ENCODE assay signal across 8 cellular contexts in the genomic region with DNA sequence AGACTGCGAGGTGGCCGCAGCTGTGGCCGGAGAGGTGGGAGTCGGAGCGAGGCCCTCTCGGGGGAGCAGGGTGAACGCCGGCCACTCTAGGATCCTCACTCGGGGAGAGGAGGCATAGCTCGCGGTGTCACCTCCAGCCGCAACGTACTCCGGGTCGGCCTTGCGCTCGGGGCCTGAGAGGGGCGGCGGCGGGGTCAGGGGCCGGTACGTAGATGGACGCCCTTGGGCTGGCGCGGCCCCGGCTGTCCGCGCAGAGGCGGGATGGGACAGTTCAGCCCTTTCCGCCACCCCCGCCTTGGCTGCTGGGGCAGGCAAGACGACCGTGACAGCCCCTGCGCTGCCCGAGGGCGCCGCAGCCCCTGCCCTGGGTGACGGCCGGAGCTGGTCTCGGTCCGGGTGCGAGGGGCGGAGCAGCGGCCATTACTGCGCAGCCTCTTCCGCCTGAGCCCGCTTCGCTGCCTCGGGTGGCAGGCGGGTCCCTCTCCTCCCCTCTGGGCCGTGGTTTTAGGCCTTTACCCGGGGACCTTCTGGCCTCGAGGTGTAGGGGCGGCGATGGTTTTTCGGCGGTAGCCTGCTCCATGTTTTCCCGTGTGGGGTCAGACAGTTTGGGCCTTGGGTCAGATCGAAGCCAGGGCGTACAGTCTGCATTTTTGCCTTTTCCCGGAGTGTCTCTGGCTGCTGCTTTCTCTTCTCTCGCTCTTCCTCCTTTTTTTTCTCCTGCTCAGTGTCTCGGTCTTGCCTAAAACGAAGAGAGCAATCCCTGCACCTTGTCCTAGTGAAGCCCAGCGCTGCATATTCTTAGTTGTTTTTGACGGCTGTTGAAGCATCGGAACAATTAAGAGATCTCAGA. TPM values are rescaled to one million over a fixed set of nuclear protein-coding genes. Genes with fewer than 3 reads are reported as not detected.
DNase-seq lines count a peak whose midpoint lies in the region; ATAC-seq and TF ChIP-seq lines count a peak whose summit lies in the region.

No MANE protein-coding gene starts in this region.

- no peak overlapping the region for H4K8ac ChIP-seq in mesendoderm (ENCODE audit: low read depth, low read length)

- no peaks in the 10 kb centered on the region for H3K36me3 ChIP-seq in ectodermal cell (ENCODE audit: control insufficient read depth, insufficient read depth, low read length)
- no peaks in the 10 kb centered on the region for H3K36me3 ChIP-seq in mesendoderm (ENCODE audit: control insufficient read depth, insufficient read depth, low read length)

- intact Hi-C loops in activated CD8-positive, alpha-beta T cell treated with anti-CD3 and anti-CD28 coated beads for 36 hours (cut with micrococcal nuclease) = no loop called here

- H3K4me1 Mint-ChIP-seq in activated CD8-positive, alpha-beta T cell treated with anti-CD3 and anti-CD28 coated beads for 36 hours (ENCODE audit: low read depth) = peaks cover 35% of the 10 kb centered on the region

- H3K4me3 Mint-ChIP-seq in activated CD8-positive, alpha-beta T cell treated with anti-CD3 and anti-CD28 coated beads for 36 hours = peak overlapping the region; percentile 93

- H2BK5ac ChIP-seq in mesendoderm (ENCODE audit: low read length) = peak overlapping the region; percentile 76

- CTCF ChIA-PET in activated CD8-positive, alpha-beta T cell treated with anti-CD3 and anti-CD28 coated beads for 36 hours (lab: Charles Lee) = interaction anchor here (0.7 to 2.8 kb wide), 21 partner anchors 9 to 249 kb away, joined by 3 to 22 read pairs (median 5); partner anchors contain the start of gene ECHDC1

- H3K9ac ChIP-seq in mesendoderm (ENCODE audit: low read length) = peak overlapping the region; percentile 76

- H2BK120ac ChIP-seq in mesendoderm (ENCODE audit: low read depth, low read length) = no peak overlapping the region

- peak overlapping the region; percentile 99 for H3K56ac ChIP-seq in mesendoderm (ENCODE audit: low read length)

- H3K27me3 Mint-ChIP-seq in activated CD8-positive, alpha-beta T cell treated with anti-CD3 and anti-CD28 coated beads for 36 hours = no peaks in the 10 kb centered on the region

- H2AK5ac ChIP-seq in mesendoderm (ENCODE audit: low read length) = no peak overlapping the region

- H3K18ac ChIP-seq in mesendoderm (ENCODE audit: low read length) = peak overlapping the region; percentile 77

- peak overlapping the region; percentile 68 for H3K4me3 ChIP-seq in ectodermal cell (ENCODE audit: insufficient read depth, low read depth, low read length)
- peak overlapping the region; percentile 47 for H3K4me3 ChIP-seq in mesendoderm (ENCODE audit: low read length)

- peaks cover 2% of the 10 kb centered on the region for H3K4me1 ChIP-seq in ectodermal cell (ENCODE audit: control insufficient read depth, insufficient read depth, low read length)
- no peaks in the 10 kb centered on the region for H3K4me1 ChIP-seq in mesendoderm (ENCODE audit: control insufficient read depth, low read depth, low read length)

- H3K27ac Mint-ChIP-seq in activated CD8-positive, alpha-beta T cell treated with anti-CD3 and anti-CD28 coated beads for 36 hours = peak overlapping the region; percentile 100

- H3K79me2 ChIP-seq in mesendoderm (ENCODE audit: control insufficient read depth, insufficient read depth, low read length) = peaks cover 32% of the 10 kb centered on the region

- H3K4ac ChIP-seq in mesendoderm (ENCODE audit: low read depth, low read length) = no peak overlapping the region

- H3K36me3 Mint-ChIP-seq in activated CD8-positive, alpha-beta T cell treated with anti-CD3 and anti-CD28 coated beads for 36 hours (ENCODE audit: low read depth) = peaks cover 7% of the 10 kb centered on the region

- peak overlapping the region; percentile 76 for H3K4me2 ChIP-seq in mesendoderm (ENCODE audit: low read length)

- POLR2A ChIA-PET in activated CD8-positive, alpha-beta T cell treated with anti-CD3 and anti-CD28 coated beads for 36 hours (lab: Charles Lee) = interaction anchor here (1.0 to 1.7 kb wide), 5 partner anchors 8 to 248 kb away, joined by 3 to 5 read pairs (median 5); no protein-coding TSS in a partner anchor

- 0% methylated on average over 67 of the region's 67 CpGs for WGBS in ectodermal cell, 2 experiments
- whole genome bisulfite sequencing in mesendoderm (ENCODE audit: extremely low coverage, insufficient coverage, low lambda C conversion rate) = no CpG with 5 or more reads among the region's 67 CpGs

- peaks cover 1% of the 10 kb centered on the region for H3K79me1 ChIP-seq in mesendoderm (ENCODE audit: low read length)

- no peaks in the 10 kb centered on the region for H3K9me3 ChIP-seq in ectodermal cell (ENCODE audit: control insufficient read depth, low read length)

- no peaks in the 10 kb centered on the region for H3K9me3 Mint-ChIP-seq in activated CD8-positive, alpha-beta T cell treated with anti-CD3 and anti-CD28 coated beads for 36 hours

- ATAC-seq in GM18858 (IDR thresholded peaks at IDR 0.05; ENCODE audit: unreplicated experiment) (peak; percentile 61), HG03060 (IDR thresholded peaks at IDR 0.05; ENCODE audit: low read depth, unreplicated experiment) (peak; percentile 39)
- peak; percentile 77 for ATAC-seq in activated CD8-positive, alpha-beta T cell treated with anti-CD3 and anti-CD28 coated beads for 36 hours

- no peak overlapping the region for H4K5ac ChIP-seq in mesendoderm (ENCODE audit: low read length)

- no peak overlapping the region for H3K23ac ChIP-seq in mesendoderm (ENCODE audit: low read length)

- H2BK15ac ChIP-seq in mesendoderm (replicated peaks; ENCODE audit: low read depth) = no peak overlapping the region

- H3K27me3 ChIP-seq in ectodermal cell (ENCODE audit: control insufficient read depth, insufficient read depth, low read length, poor library complexity, severe bottlenecking) (no peaks in the 10 kb centered on the region), mesendoderm (ENCODE audit: insufficient read depth, low read length, poor library complexity) (no peaks in the 10 kb centered on the region)

- peak overlapping the region; percentile 98 for H3K27ac ChIP-seq in ectodermal cell (ENCODE audit: insufficient read depth, low read depth, low read length, poor library complexity, severe bottlenecking)
- peak overlapping the region; percentile 88 for H3K27ac ChIP-seq in mesendoderm (ENCODE audit: low read depth, low read length)

- no peak for TF ChIP-seq CTCF in activated CD8-positive, alpha-beta T cell treated with anti-CD3 and anti-CD28 coated beads for 36 hours (IDR thresholded peaks at IDR 0.05)

- DNase-seq in AG08396 (ENCODE audit: low spot score) = peak; percentile 72
- peak; percentile 3 for DNase-seq in NCI-H510A (lab: John Stamatoyannopoulos, UW)
- DNase-seq in activated CD8-positive, alpha-beta T cell treated with anti-CD3 and anti-CD28 coated beads for 36 hours = peak; percentile 64
- peak; percentile 78 for DNase-seq in mesendoderm
- peak; percentile 39 to 51 for DNase-seq in stimulated activated CD8-positive, alpha-beta memory T cell treated with anti-CD3 and anti-CD28 coated beads, Interleukin-2, amount 100 ng/mL, for 48 hours (ENCODE audit: low read depth in 2 of 2)

RNA-seq across cellular contexts. Expression of gene RNF146, which starts 0.5 kb away (rescaled TPM):
- total RNA-seq in activated CD8-positive, alpha-beta T cell treated with anti-CD3 and anti-CD28 coated beads for 36 hours = 10 to 100 TPM; 12.5 to 13.2 TPM
- 52.4 TPM for polyA plus RNA-seq in ectodermal cell (2013, experiment 1 of 4)
- 56.2 TPM for polyA plus RNA-seq in ectodermal cell (2013, experiment 2 of 4)
- 46.2 TPM for polyA plus RNA-seq in ectodermal cell (2013, experiment 3 of 4)
- polyA plus RNA-seq in ectodermal cell (2013, experiment 4 of 4) = 52.7 TPM
- 15.7 TPM for polyA plus RNA-seq in mesendoderm (2013, experiment 1 of 2)
- 16.4 TPM for polyA plus RNA-seq in mesendoderm (2013, experiment 2 of 2)

Comparison
In these comparisons a context has a peak if more than half of its experiments do, and no peak if none do; other contexts are left out.
1. Peak in every context shown above with its lines: DNase-seq, ATAC-seq, H3K4me3 ChIP-seq and H3K27ac ChIP-seq.
2. DNase-seq: peak in every context shown above with its lines; median percentile 78 in mesendoderm; 72 in AG08396; 64 in activated CD8-positive, alpha-beta T cell treated with anti-CD3 and anti-CD28 coated beads for 36 hours; 45 in stimulated activated CD8-positive, alpha-beta memory T cell treated with anti-CD3 and anti-CD28 coated beads, Interleukin-2, amount 100 ng/mL, for 48 hours; 3 in NCI-H510A.